Comparison of ENCODE assay signal across 8 cellular contexts in the genomic region with DNA sequence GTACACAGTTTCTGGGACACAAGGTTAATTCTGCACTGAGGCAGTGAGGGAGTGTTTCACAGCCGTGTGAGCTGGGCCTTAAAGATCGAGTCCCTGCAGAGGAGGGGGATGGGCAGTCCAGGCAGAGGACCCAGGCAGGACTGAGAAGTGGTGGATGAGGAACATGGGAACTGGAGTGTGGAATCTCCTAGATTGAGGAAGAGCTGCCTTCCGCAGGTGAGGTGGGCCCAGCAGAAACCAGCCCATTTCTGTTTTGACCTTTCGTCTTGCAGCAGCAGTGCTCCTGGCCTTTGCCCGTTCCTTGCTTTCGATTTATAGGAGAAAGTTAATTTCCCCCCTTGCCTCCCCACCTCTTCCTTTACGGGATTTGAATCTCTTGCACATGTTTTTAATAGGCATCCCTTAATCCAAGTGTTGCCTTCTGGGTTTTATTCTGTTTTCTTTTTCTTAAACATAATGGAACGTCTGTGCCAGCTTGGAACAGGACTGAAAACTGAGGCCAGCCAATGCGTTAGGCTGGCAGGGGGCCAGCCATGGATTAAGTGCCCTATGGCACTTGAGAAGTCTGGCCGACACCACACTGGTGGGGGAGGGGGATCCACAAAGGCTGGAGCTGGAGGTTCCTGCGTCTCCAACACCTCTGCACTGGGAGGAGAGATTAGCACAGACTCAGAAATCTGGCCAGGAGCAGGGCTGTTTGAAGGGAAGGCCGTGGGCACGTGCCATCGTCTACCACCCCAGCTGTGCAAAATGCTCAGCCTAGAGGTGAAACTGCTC.
DNase-seq lines count a peak whose midpoint lies in the region; ATAC-seq and TF ChIP-seq lines count a peak whose summit lies in the region.

No MANE protein-coding gene starts in this region.

- H3K4me1 Mint-ChIP-seq in CD8-positive, alpha-beta memory T cell: peaks cover 39 to 51% (median 45%) of the 10 kb centered on the region in 3 donors
- H3K4me1 Mint-ChIP-seq in endodermal cell (peaks cover 33% of the 10 kb centered on the region), glutamatergic neuron (ENCODE audit: low read depth, unreplicated experiment) (no peaks in the 10 kb centered on the region)

- H2AFZ ChIP-seq in osteoblast (ENCODE audit: low read length): no peak overlapping the region

- peaks cover 0 to 1% of the 10 kb centered on the region in 2 donors for H3K27me3 Mint-ChIP-seq in CD8-positive, alpha-beta memory T cell
- H3K27me3 Mint-ChIP-seq in endodermal cell (ENCODE audit: insufficient read depth): peaks cover 21% of the 10 kb centered on the region
- no peaks in the 10 kb centered on the region for H3K27me3 Mint-ChIP-seq in glutamatergic neuron (ENCODE audit: unreplicated experiment)

- H3K4me1 ChIP-seq in CD8-positive, alpha-beta memory T cell (ENCODE audit: insufficient read depth, low read length): peaks cover 6% of the 10 kb centered on the region
- H3K4me1 ChIP-seq in endodermal cell (ENCODE audit: control insufficient read depth, insufficient read depth, low read length) (peaks cover 20% of the 10 kb centered on the region), osteoblast (ENCODE audit: insufficient read depth, low read length) (peaks cover 66% of the 10 kb centered on the region)

- H3K27ac ChIP-seq in CD8-positive, alpha-beta memory T cell (ENCODE audit: low read depth, low read length): no peak overlapping the region
- peak overlapping the region; percentile 6 for H3K27ac ChIP-seq in endodermal cell (ENCODE audit: low read depth, low read length)
- H3K27ac ChIP-seq in osteoblast (ENCODE audit: low read depth, low read length): peak overlapping the region; percentile 99

- no peaks in the 10 kb centered on the region for H4K20me1 ChIP-seq in osteoblast (ENCODE audit: insufficient read depth, low read length)

- POLR2A ChIA-PET in CD8-positive, alpha-beta memory T cell (lab: Charles Lee): no interaction called here

- CTCF ChIA-PET in CD8-positive, alpha-beta memory T cell (lab: Charles Lee): no interaction called here

- peaks cover 17% of the 10 kb centered on the region for H3K36me3 ChIP-seq in CD8-positive, alpha-beta memory T cell (ENCODE audit: insufficient read depth, low read length)
- peaks cover 29% of the 10 kb centered on the region for H3K36me3 ChIP-seq in endodermal cell (ENCODE audit: control insufficient read depth, insufficient read depth, low read length)
- peaks cover 88% of the 10 kb centered on the region for H3K36me3 ChIP-seq in osteoblast (ENCODE audit: insufficient read depth, low read length)

- H3K79me2 ChIP-seq in osteoblast (ENCODE audit: insufficient read depth, low read length): peaks cover 81% of the 10 kb centered on the region

- no peaks in the 10 kb centered on the region for H3K9me3 Mint-ChIP-seq in CD8-positive, alpha-beta memory T cell
- H3K9me3 Mint-ChIP-seq in endodermal cell (no peaks in the 10 kb centered on the region), glutamatergic neuron (ENCODE audit: unreplicated experiment) (no peaks in the 10 kb centered on the region)

- H3K27ac Mint-ChIP-seq in CD8-positive, alpha-beta memory T cell: peak overlapping the region; percentile 40 to 92 (median 88)
- H3K27ac Mint-ChIP-seq in endodermal cell: peak overlapping the region; percentile 36
- no peak overlapping the region for H3K27ac Mint-ChIP-seq in glutamatergic neuron (ENCODE audit: unreplicated experiment)

- WGBS in endodermal cell (ENCODE audit: insufficient coverage in 1 of 2, insufficient read length in 1 of 2), 2 experiments: 77 to 94% methylated on average over 11 to 14 of the region's 14 CpGs

- no peak overlapping the region for H3K4me2 ChIP-seq in osteoblast (ENCODE audit: insufficient read depth, low read length)

- no peaks in the 10 kb centered on the region for H3K9me3 ChIP-seq in CD8-positive, alpha-beta memory T cell (ENCODE audit: low read length)
- H3K9me3 ChIP-seq in endodermal cell (ENCODE audit: control insufficient read depth, low read length) (no peaks in the 10 kb centered on the region), osteoblast (ENCODE audit: low read depth, low read length) (no peaks in the 10 kb centered on the region)

- TF ChIP-seq CTCF in endodermal cell (conservative IDR thresholded peaks at IDR 0.05) (no peak), osteoblast (IDR thresholded peaks at IDR 0.05; ENCODE audit: extremely low read depth, low read depth, low read length) (no peak), glutamatergic neuron (IDR thresholded peaks at IDR 0.05; ENCODE audit: partially characterized antibody, unreplicated experiment) (no peak)

- H3K4me3 Mint-ChIP-seq in CD8-positive, alpha-beta memory T cell: no peak overlapping the region
- H3K4me3 Mint-ChIP-seq in endodermal cell (no peak overlapping the region), glutamatergic neuron (ENCODE audit: unreplicated experiment) (no peak overlapping the region)

- H3K9ac ChIP-seq in endodermal cell (ENCODE audit: extremely low read depth, low read length, poor library complexity, severe bottlenecking): no peak overlapping the region

- no peak for DNase-seq in CD8-positive, alpha-beta memory T cell
- DNase-seq in NCI-H2029 treated with DMSO at 0.1 percent for 48 hours (lab: John Stamatoyannopoulos, UW) (peak; percentile 24), endodermal cell (peak; percentile 76), osteoblast (ENCODE audit: insufficient read length, low spot score, missing footprints) (no peak), glutamatergic neuron (no peak), DMS153 treated with DMSO at 0.1 percent for 48 hours (lab: John Stamatoyannopoulos, UW; ENCODE audit: unreplicated experiment) (no peak), C1 segment of cervical spinal cord (lab: John Stamatoyannopoulos, UW) (no peak)

- no peaks in the 10 kb centered on the region for H3K27me3 ChIP-seq in CD8-positive, alpha-beta memory T cell (ENCODE audit: insufficient read depth, low read length, poor library complexity, severe bottlenecking)
- H3K27me3 ChIP-seq in endodermal cell (ENCODE audit: control insufficient read depth, insufficient read depth, low read length, poor library complexity, severe bottlenecking): no peaks in the 10 kb centered on the region
- H3K27me3 ChIP-seq in osteoblast (ENCODE audit: insufficient read depth, low read length): no peaks in the 10 kb centered on the region

- no peak for ATAC-seq in HG03135 (IDR thresholded peaks at IDR 0.05; ENCODE audit: unreplicated experiment)

- H3K36me3 Mint-ChIP-seq in CD8-positive, alpha-beta memory T cell: peaks cover 0 to 95% (median 14%) of the 10 kb centered on the region in 3 donors
- H3K36me3 Mint-ChIP-seq in endodermal cell (ENCODE audit: low read depth): no peaks in the 10 kb centered on the region
- no peaks in the 10 kb centered on the region for H3K36me3 Mint-ChIP-seq in glutamatergic neuron (ENCODE audit: unreplicated experiment)

- H3K4me3 ChIP-seq in CD8-positive, alpha-beta memory T cell (ENCODE audit: low read length): no peak overlapping the region
- H3K4me3 ChIP-seq in endodermal cell (ENCODE audit: low read length) (no peak overlapping the region), osteoblast (ENCODE audit: insufficient read depth, low read length) (no peak overlapping the region)

Comparison
In these comparisons a context has a peak if more than half of its experiments do, and no peak if none do; other contexts are left out.
1. DNase-seq: peak in NCI-H2029 treated with DMSO at 0.1 percent for 48 hours (single experiment) and endodermal cell (single experiment); none in CD8-positive, alpha-beta memory T cell (0 of 5), osteoblast (single experiment), glutamatergic neuron (single experiment), DMS153 treated with DMSO at 0.1 percent for 48 hours (single experiment) and C1 segment of cervical spinal cord (0 of 14).